Comparison of ENCODE assay signal across 17 cellular contexts in genomic region chr12:8658361-8658760, GRCh38. TPM values are rescaled to one million over a fixed set of nuclear protein-coding genes. Genes with fewer than 3 reads are reported as not detected.
DNase-seq lines count a peak whose midpoint lies in the region; ATAC-seq, FAIRE-seq and TF ChIP-seq lines count a peak whose summit lies in the region.
"Had no signal": no experiment of that assay in that cellular context is flagged by ENCODE, and none has a peak within 500 bp of the region (broad histone marks: within the 10 kb centered on the region; RNA-seq: fewer than 3 reads in every experiment).

No MANE protein-coding gene starts in this region.

- no peak overlapping the region for H3K4me2 ChIP-seq in mesenchymal stem cell (ENCODE audit: low read length, poor library complexity, severe bottlenecking)
- no peak overlapping the region for H3K4me2 ChIP-seq in HepG2 (ENCODE audit: low read depth, low read length)

- H3K79me2 ChIP-seq in HepG2 (ENCODE audit: insufficient read depth, low read length) = no peaks in the 10 kb centered on the region

- 56% methylated on average over 1 of the region's 1 CpG for WGBS in HUES64
- WGBS in mesenchymal stem cell = 0% methylated on average over 1 of the region's 1 CpG
- WGBS in HepG2 (ENCODE audit: low lambda C conversion rate) = 0% methylated on average over 1 of the region's 1 CpG

- H3K4me3 Mint-ChIP-seq in CD4-positive, alpha-beta T cell = no peak overlapping the region
- H3K4me3 Mint-ChIP-seq: activated T-cell treated with anti-CD3 and anti-CD28 coated beads, Interleukin-2, amount 50 U/mL, for 72 hours; immature natural killer cell; naive thymus-derived CD8-positive, alpha-beta T cell had no signal

- H3K36me3 Mint-ChIP-seq in CD4-positive, alpha-beta T cell (ENCODE audit: low read depth) = no peaks in the 10 kb centered on the region
- H3K36me3 Mint-ChIP-seq: immature natural killer cell; naive thymus-derived CD8-positive, alpha-beta T cell had no signal

- H3K4me3 ChIP-seq in HUES64 (ENCODE audit: low read length) (no peak overlapping the region), cardiac fibroblast (replicated peaks in 1 of 2; ENCODE audit: low read depth in 2 of 2, low read length in 2 of 2) (no peak overlapping the region), mesenchymal stem cell (ENCODE audit: insufficient read depth in 1 of 2, low read depth in 1 of 2, low read length in 2 of 2) (peak overlapping the region in 1 of 2 experiments; percentile 86), HepG2 (replicated peaks in 1 of 3; ENCODE audit: insufficient read depth in 1 of 3, low read depth in 2 of 3, low read length in 3 of 3) (no peak overlapping the region)
- H3K4me3 ChIP-seq: ascending aorta had no signal

- intact Hi-C loops in head of caudate nucleus (cut with DNase I) (no loop called here), HepG2 (cut with micrococcal nuclease; ENCODE audit: unreplicated experiment) (no loop called here)
- intact Hi-C loops in CD4-positive, alpha-beta T cell (cut with DNase I, micrococcal nuclease) = no loop called here

- H3K23ac ChIP-seq in mesenchymal stem cell (ENCODE audit: low read length in 2 of 2) = no peak overlapping the region

- in situ Hi-C loops in HepG2 (cut with HindIII; ENCODE audit: extremely low pct_ligation_motif_present, low pct_unique_long_range_greater_than_20kb) = no loop called here

- H2BK15ac ChIP-seq in mesenchymal stem cell (ENCODE audit: low read depth, poor library complexity, severe bottlenecking) = no peak overlapping the region

- H2AFZ ChIP-seq in mesenchymal stem cell (ENCODE audit: low read depth, low read length) (no peak overlapping the region), HepG2 (ENCODE audit: low read length) (no peak overlapping the region)

- H3K9me3 ChIP-seq in HUES64 (ENCODE audit: insufficient read depth, low read depth, low read length) (no peaks in the 10 kb centered on the region), mesenchymal stem cell (ENCODE audit: control insufficient read depth, low read length) (no peaks in the 10 kb centered on the region), HepG2 (ENCODE audit: low read length) (no peaks in the 10 kb centered on the region)
- no peaks in the 10 kb centered on the region for H3K9me3 ChIP-seq in CD4-positive, alpha-beta T cell (ENCODE audit: control insufficient read depth, low read length)
- H3K9me3 ChIP-seq: ascending aorta had no signal

- no peaks in the 10 kb centered on the region for H3K27me3 ChIP-seq in HUES64 (ENCODE audit: insufficient read depth, low read length)
- H3K27me3 ChIP-seq in mesenchymal stem cell (ENCODE audit: control insufficient read depth in 1 of 2, insufficient read depth in 1 of 2, low read length in 2 of 2) = peaks cover 0 to 6% of the 10 kb centered on the region in 2 experiments
- no peaks in the 10 kb centered on the region for H3K27me3 ChIP-seq in CD4-positive, alpha-beta T cell (ENCODE audit: control insufficient read depth, insufficient read depth, low read length)
- H3K27me3 ChIP-seq in HepG2 (ENCODE audit: control insufficient read depth in 1 of 2, insufficient read depth in 2 of 2, low read length in 2 of 2) = peaks cover 0 to 3% of the 10 kb centered on the region in 2 experiments; a peak in 2 of 5 replicates
- H3K27me3 ChIP-seq: ascending aorta had no signal

- no peak for TF ChIP-seq RAD21 in HepG2 (CRISPR knock-in tag; IDR thresholded peaks at IDR 0.05)

- no peak overlapping the region for H2BK120ac ChIP-seq in mesenchymal stem cell (ENCODE audit: low read depth, low read length)

- no peaks in the 10 kb centered on the region for H3K9me3 Mint-ChIP-seq in CD4-positive, alpha-beta T cell
- H3K9me3 Mint-ChIP-seq: activated T-cell treated with anti-CD3 and anti-CD28 coated beads, Interleukin-2, amount 50 U/mL, for 72 hours; immature natural killer cell; naive thymus-derived CD8-positive, alpha-beta T cell had no signal

- H3K27ac ChIP-seq in HUES64 (ENCODE audit: low read depth, low read length) = 0 out of 2 replicates have a peak overlapping the region, but pooled peaks have one; percentile 43
- peak overlapping the region; percentile 57 for H3K27ac ChIP-seq in mesenchymal stem cell (ENCODE audit: low read length, poor library complexity, severe bottlenecking)
- H3K27ac ChIP-seq in CD4-positive, alpha-beta T cell (ENCODE audit: low read depth, low read length) = no peak overlapping the region
- H3K27ac ChIP-seq in HepG2 (ENCODE audit: extremely low read length, insufficient read depth, low read length) = no peak overlapping the region
- H3K27ac ChIP-seq: ascending aorta had no signal

- no peak for TF ChIP-seq CTCF in cardiac fibroblast (IDR thresholded peaks at IDR 0.05; ENCODE audit: low read depth, low read length)
- TF ChIP-seq CTCF in CD4-positive, alpha-beta T cell (IDR thresholded peaks at IDR 0.05) = no peak
- TF ChIP-seq CTCF in HepG2 (CRISPR knock-in tag; IDR thresholded peaks at IDR 0.05) = no peak

- BruUV-seq in HepG2 (replicated peaks; lab: Mats Ljungman, UMichigan) = no TSS peak

- H2BK12ac ChIP-seq in mesenchymal stem cell (ENCODE audit: low read length in 2 of 2) = no peak overlapping the region

- CTCF ChIA-PET in CD4-positive, alpha-beta T cell (lab: Charles Lee) = interaction anchor here (0.6 kb wide), 1 partner anchor 9 kb away, joined by 3 read pairs; no protein-coding TSS in a partner anchor
- CTCF ChIA-PET in HepG2 (lab: Yijun Ruan, JAX; ENCODE audit: low intra/inter-chr PET ratio, low total read pairs) = no interaction called here

- no peaks in the 10 kb centered on the region for H3K79me1 ChIP-seq in mesenchymal stem cell (replicated peaks; ENCODE audit: low read length, poor library complexity, severe bottlenecking)

- no peak for ATAC-seq in CD4-positive, alpha-beta T cell (ENCODE audit: poor library complexity)
- ATAC-seq in HepG2 = no peak
- ATAC-seq: activated T-cell treated with anti-CD3 and anti-CD28 coated beads, Interleukin-2, amount 50 U/mL, for 72 hours; naive thymus-derived CD8-positive, alpha-beta T cell had no signal

- FAIRE-seq in HepG2 (lab: Jason Lieb, UNC) = no peak
- FAIRE-seq: endometrium had no signal

- H4K91ac ChIP-seq in mesenchymal stem cell (ENCODE audit: low read length) = no peak overlapping the region

- POLR2A ChIA-PET in CD4-positive, alpha-beta T cell (lab: Charles Lee) = no interaction called here
- POLR2A ChIA-PET in HepG2 (lab: Yijun Ruan, JAX) = no interaction called here

- H2BK5ac ChIP-seq in mesenchymal stem cell (ENCODE audit: low read depth, low read length, poor library complexity, severe bottlenecking) = no peak overlapping the region

- H3K9ac ChIP-seq in HUES64 (ENCODE audit: low read depth, low read length) = no peak overlapping the region
- peak overlapping the region; percentile 94 for H3K9ac ChIP-seq in mesenchymal stem cell (ENCODE audit: low read length)
- no peak overlapping the region for H3K9ac ChIP-seq in HepG2 (ENCODE audit: insufficient read depth, low read depth, low read length)

- DNase-seq in AG08396 (ENCODE audit: low spot score) (peak; percentile 48), cardiac fibroblast (ENCODE audit: low read depth in 2 of 2) (peak; percentile 63 to 71), mesenchymal stem cell (no peak), head of caudate nucleus (no peak), HepG2 (ENCODE audit: low spot score) (no peak), germinal center (ENCODE audit: low spot score) (no peak)
- DNase-seq in CD4-positive, alpha-beta T cell = no peak
- DNase-seq: activated T-cell treated with anti-CD3 and anti-CD28 coated beads, Interleukin-2, amount 50 U/mL, for 72 hours; AML-193; immature natural killer cell; MV-4-11; naive thymus-derived CD8-positive, alpha-beta T cell; SHP77 treated with DMSO at 0.1 percent for 48 hours had no signal

- TF ChIP-seq POLR2A in HepG2 (IDR thresholded peaks at IDR 0.05; ENCODE audit: insufficient read depth in 1 of 2, low read depth in 2 of 2, low read length in 2 of 2) = no peak

- no peak overlapping the region for H3K4ac ChIP-seq in mesenchymal stem cell (ENCODE audit: low read depth in 1 of 2, low read length in 2 of 2)

- H2AK5ac ChIP-seq in mesenchymal stem cell (ENCODE audit: low read length, severe bottlenecking) = no peak overlapping the region

- no peaks in the 10 kb centered on the region for H3K4me1 Mint-ChIP-seq in CD4-positive, alpha-beta T cell (ENCODE audit: low read depth)
- H3K4me1 Mint-ChIP-seq: immature natural killer cell; naive thymus-derived CD8-positive, alpha-beta T cell had no signal

- no peak for TF ChIP-seq EP300 in HepG2 (IDR thresholded peaks at IDR 0.05; ENCODE audit: low read depth in 2 of 2, low read length in 2 of 2)
- no peak for TF ChIP-seq EP300 in HepG2 (CRISPR knock-in tag; IDR thresholded peaks at IDR 0.05; ENCODE audit: borderline replicate concordance)

- no peak overlapping the region for H3K27ac Mint-ChIP-seq in CD4-positive, alpha-beta T cell
- H3K27ac Mint-ChIP-seq: activated T-cell treated with anti-CD3 and anti-CD28 coated beads, Interleukin-2, amount 50 U/mL, for 72 hours; immature natural killer cell; naive thymus-derived CD8-positive, alpha-beta T cell had no signal

- 0 out of 2 replicates have a peak, but pooled peaks cover 9% of the 10 kb centered on the region for H3K4me1 ChIP-seq in HUES64 (ENCODE audit: insufficient read depth, low read length)
- peaks cover 1% of the 10 kb centered on the region for H3K4me1 ChIP-seq in mesenchymal stem cell (ENCODE audit: control insufficient read depth, insufficient read depth, low read depth, low read length)
- H3K4me1 ChIP-seq in HepG2 (ENCODE audit: insufficient read depth, low read length) = no peaks in the 10 kb centered on the region
- H3K4me1 ChIP-seq: ascending aorta had no signal

- no peak overlapping the region for H3K18ac ChIP-seq in mesenchymal stem cell (ENCODE audit: low read depth in 1 of 2, low read length in 2 of 2)

- no peaks in the 10 kb centered on the region for H4K20me1 ChIP-seq in HepG2 (ENCODE audit: insufficient read depth, low read length)

- H3K36me3 ChIP-seq in HUES64 (ENCODE audit: insufficient read depth, low read length) = no peaks in the 10 kb centered on the region
- peaks cover 0 to 27% of the 10 kb centered on the region in 2 experiments for H3K36me3 ChIP-seq in mesenchymal stem cell (ENCODE audit: control insufficient read depth in 1 of 2, insufficient read depth in 2 of 2, low read depth in 1 of 2, low read length in 2 of 2)
- no peaks in the 10 kb centered on the region for H3K36me3 ChIP-seq in HepG2 (replicated peaks in 1 of 2; ENCODE audit: control insufficient read depth in 1 of 2, insufficient read depth in 2 of 2, low read length in 2 of 2)
- H3K36me3 ChIP-seq: ascending aorta had no signal

- H4K8ac ChIP-seq in mesenchymal stem cell (ENCODE audit: low read length) = no peak overlapping the region

- H3K14ac ChIP-seq in mesenchymal stem cell (ENCODE audit: low read length in 2 of 2) = no peak overlapping the region

- H3K27me3 Mint-ChIP-seq in CD4-positive, alpha-beta T cell = no peaks in the 10 kb centered on the region
- H3K27me3 Mint-ChIP-seq: naive thymus-derived CD8-positive, alpha-beta T cell had no signal

RNA-seq across cellular contexts. Expression of gene MFAP5, which starts 4.3 kb away (rescaled TPM):
- polyA plus RNA-seq in HUES64 (2013, experiment 1 of 2) = 0.85 TPM
- polyA plus RNA-seq in HUES64 (2013, experiment 2 of 2) = 1.1 TPM
- polyA plus RNA-seq in mesenchymal stem cell (2013, experiment 1 of 2) = 0.12 TPM
- polyA plus RNA-seq in mesenchymal stem cell (2013, experiment 2 of 2) = not detected
- total RNA-seq in CD4-positive, alpha-beta T cell = not detected
- not detected in 2 replicates for total RNA-seq in HepG2 (2016; rRNA removed; fragmentation: Illumina TruSeq; extraction: Trizol)
- not detected in 2 replicates for total RNA-seq in HepG2 (2016; cell fraction: cytosol; rRNA removed; fragmentation: Illumina TruSeq; extraction: Trizol; ENCODE audit: low read depth)
- total RNA-seq in HepG2 (2016; cell fraction: insoluble cytoplasmic fraction; rRNA removed; fragmentation: Illumina TruSeq; extraction: Trizol) = not detected in 2 replicates
- not detected in 2 replicates for total RNA-seq in HepG2 (2016; cell fraction: membrane; rRNA removed; fragmentation: Illumina TruSeq; extraction: Trizol)
- total RNA-seq in HepG2 (2016; cell fraction: nucleus; rRNA removed; fragmentation: Illumina TruSeq; extraction: Trizol) = not detected in 2 replicates
- polyA plus RNA-seq in HepG2 (2011; rRNA removed) = 0.07 TPM in 1 of 2 replicates, not detected in the other
- 0.15 and 0.23 TPM in 2 replicates for polyA plus RNA-seq in HepG2 (2011; cell fraction: cytosol; rRNA removed)
- polyA plus RNA-seq in HepG2 (2011; cell fraction: nucleus; rRNA removed) = not detected in 2 replicates
- not detected in 2 replicates for polyA plus RNA-seq in HepG2 (2012)
- polyA plus RNA-seq in HepG2 (2016; cell fraction: cytosol; fragmentation: Illumina TruSeq; extraction: Trizol; ENCODE audit: low read depth) = not detected in 2 replicates
- polyA plus RNA-seq in HepG2 (2016; cell fraction: insoluble cytoplasmic fraction; fragmentation: Illumina TruSeq; extraction: Trizol; ENCODE audit: low read depth) = not detected in 2 replicates
- polyA plus RNA-seq in HepG2 (2016; cell fraction: membrane; fragmentation: Illumina TruSeq; extraction: Trizol; ENCODE audit: low read depth) = not detected in 2 replicates
- not detected in 2 replicates for polyA plus RNA-seq in HepG2 (2016; cell fraction: nucleus; fragmentation: Illumina TruSeq; extraction: Trizol; ENCODE audit: insufficient read depth, low read depth)
- 442 TPM in 1 of 2 replicates, not detected in the other for polyA minus RNA-seq in HepG2 (2011; rRNA and poly(A)+ RNA removed; ENCODE audit: low replicate concordance)
- 0.62 TPM in 1 of 2 replicates, not detected in the other for polyA minus RNA-seq in HepG2 (2011; cell fraction: cytosol; rRNA and poly(A)+ RNA removed)
- polyA minus RNA-seq in HepG2 (2011; cell fraction: nucleus; rRNA and poly(A)+ RNA removed) = 0.52 and 1.2 TPM in 2 replicates
- total RNA-seq: activated T-cell treated with anti-CD3 and anti-CD28 coated beads, Interleukin-2, amount 50 U/mL, for 72 hours; naive thymus-derived CD8-positive, alpha-beta T cell had no signal
- polyA plus RNA-seq: immature natural killer cell; naive thymus-derived CD8-positive, alpha-beta T cell had no signal

RNA-seq across cellular contexts. Expression of gene RIMKLB, which starts 39.4 kb away (rescaled TPM):
- 45.0 TPM for polyA plus RNA-seq in HUES64 (2013, experiment 1 of 2)
- polyA plus RNA-seq in HUES64 (2013, experiment 2 of 2) = 47.2 TPM
- polyA plus RNA-seq in mesenchymal stem cell (2013, experiment 1 of 2) = 18.9 TPM
- polyA plus RNA-seq in mesenchymal stem cell (2013, experiment 2 of 2) = 18.6 TPM
- 10 to 100 TPM; 14.8 to 15.2 TPM for total RNA-seq in CD4-positive, alpha-beta T cell
- 0.21 and 0.33 TPM in 2 replicates for total RNA-seq in HepG2 (2016; rRNA removed; fragmentation: Illumina TruSeq; extraction: Trizol)
- total RNA-seq in HepG2 (2016; cell fraction: cytosol; rRNA removed; fragmentation: Illumina TruSeq; extraction: Trizol; ENCODE audit: low read depth) = not detected in 2 replicates
- 0.22 and 0.39 TPM in 2 replicates for total RNA-seq in HepG2 (2016; cell fraction: insoluble cytoplasmic fraction; rRNA removed; fragmentation: Illumina TruSeq; extraction: Trizol)
- total RNA-seq in HepG2 (2016; cell fraction: membrane; rRNA removed; fragmentation: Illumina TruSeq; extraction: Trizol) = 0.03 TPM in 1 of 2 replicates, not detected in the other
- 0.78 and 1.7 TPM in 2 replicates for total RNA-seq in HepG2 (2016; cell fraction: nucleus; rRNA removed; fragmentation: Illumina TruSeq; extraction: Trizol)
- polyA plus RNA-seq in HepG2 (2011; rRNA removed) = 0.35 and 0.40 TPM in 2 replicates
- polyA plus RNA-seq in HepG2 (2011; cell fraction: cytosol; rRNA removed) = 0.15 and 0.18 TPM in 2 replicates
- 0.96 and 2.2 TPM in 2 replicates for polyA plus RNA-seq in HepG2 (2011; cell fraction: nucleus; rRNA removed)
- polyA plus RNA-seq in HepG2 (2012) = 0.52 and 1.0 TPM in 2 replicates
- not detected in 2 replicates for polyA plus RNA-seq in HepG2 (2016; cell fraction: cytosol; fragmentation: Illumina TruSeq; extraction: Trizol; ENCODE audit: low read depth)
- polyA plus RNA-seq in HepG2 (2016; cell fraction: insoluble cytoplasmic fraction; fragmentation: Illumina TruSeq; extraction: Trizol; ENCODE audit: low read depth) = 0.30 TPM in 1 of 2 replicates, not detected in the other
- polyA plus RNA-seq in HepG2 (2016; cell fraction: membrane; fragmentation: Illumina TruSeq; extraction: Trizol; ENCODE audit: low read depth) = not detected in 2 replicates
- polyA plus RNA-seq in HepG2 (2016; cell fraction: nucleus; fragmentation: Illumina TruSeq; extraction: Trizol; ENCODE audit: insufficient read depth, low read depth) = 1.3 and 1.8 TPM in 2 replicates
- 0.06 and 372 TPM in 2 replicates for polyA minus RNA-seq in HepG2 (2011; rRNA and poly(A)+ RNA removed; ENCODE audit: low replicate concordance)
- 0.89 and 1.3 TPM in 2 replicates for polyA minus RNA-seq in HepG2 (2011; cell fraction: cytosol; rRNA and poly(A)+ RNA removed)
- 2.2 and 2.6 TPM in 2 replicates for polyA minus RNA-seq in HepG2 (2011; cell fraction: nucleus; rRNA and poly(A)+ RNA removed)

RNA-seq across cellular contexts. Expression of gene AICDA, which starts 45.7 kb away (rescaled TPM):
- 0.10 TPM for polyA plus RNA-seq in HUES64 (2013, experiment 1 of 2)
- polyA plus RNA-seq in HUES64 (2013, experiment 2 of 2) = not detected
- polyA plus RNA-seq in mesenchymal stem cell (2013, experiment 1 of 2) = not detected
- not detected for polyA plus RNA-seq in mesenchymal stem cell (2013, experiment 2 of 2)
- total RNA-seq in CD4-positive, alpha-beta T cell = not detected
- total RNA-seq in HepG2 (2016; rRNA removed; fragmentation: Illumina TruSeq; extraction: Trizol) = not detected in 2 replicates
- not detected in 2 replicates for total RNA-seq in HepG2 (2016; cell fraction: cytosol; rRNA removed; fragmentation: Illumina TruSeq; extraction: Trizol; ENCODE audit: low read depth)
- not detected in 2 replicates for total RNA-seq in HepG2 (2016; cell fraction: insoluble cytoplasmic fraction; rRNA removed; fragmentation: Illumina TruSeq; extraction: Trizol)
- total RNA-seq in HepG2 (2016; cell fraction: membrane; rRNA removed; fragmentation: Illumina TruSeq; extraction: Trizol) = not detected in 2 replicates
- not detected in 2 replicates for total RNA-seq in HepG2 (2016; cell fraction: nucleus; rRNA removed; fragmentation: Illumina TruSeq; extraction: Trizol)
- polyA plus RNA-seq in HepG2 (2011; rRNA removed) = not detected in 2 replicates
- polyA plus RNA-seq in HepG2 (2011; cell fraction: cytosol; rRNA removed) = not detected in 2 replicates
- not detected in 2 replicates for polyA plus RNA-seq in HepG2 (2011; cell fraction: nucleus; rRNA removed)
- polyA plus RNA-seq in HepG2 (2012) = not detected in 2 replicates
- not detected in 2 replicates for polyA plus RNA-seq in HepG2 (2016; cell fraction: cytosol; fragmentation: Illumina TruSeq; extraction: Trizol; ENCODE audit: low read depth)
- polyA plus RNA-seq in HepG2 (2016; cell fraction: insoluble cytoplasmic fraction; fragmentation: Illumina TruSeq; extraction: Trizol; ENCODE audit: low read depth) = not detected in 2 replicates
- polyA plus RNA-seq in HepG2 (2016; cell fraction: membrane; fragmentation: Illumina TruSeq; extraction: Trizol; ENCODE audit: low read depth) = not detected in 2 replicates
- polyA plus RNA-seq in HepG2 (2016; cell fraction: nucleus; fragmentation: Illumina TruSeq; extraction: Trizol; ENCODE audit: insufficient read depth, low read depth) = not detected in 2 replicates
- 0.30 TPM in 1 of 2 replicates, not detected in the other for polyA minus RNA-seq in HepG2 (2011; rRNA and poly(A)+ RNA removed; ENCODE audit: low replicate concordance)
- not detected in 2 replicates for polyA minus RNA-seq in HepG2 (2011; cell fraction: cytosol; rRNA and poly(A)+ RNA removed)
- polyA minus RNA-seq in HepG2 (2011; cell fraction: nucleus; rRNA and poly(A)+ RNA removed) = not detected in 2 replicates
- total RNA-seq: activated T-cell treated with anti-CD3 and anti-CD28 coated beads, Interleukin-2, amount 50 U/mL, for 72 hours; ascending aorta; naive thymus-derived CD8-positive, alpha-beta T cell; skeletal muscle tissue had no signal
- polyA plus RNA-seq: immature natural killer cell; naive thymus-derived CD8-positive, alpha-beta T cell had no signal

Comparison
In these comparisons a context has a peak if more than half of its experiments do, and no peak if none do; other contexts are left out.
1. DNase-seq: peak in AG08396 (single experiment) and cardiac fibroblast (2 of 2); none in mesenchymal stem cell (single experiment), head of caudate nucleus (0 of 42), CD4-positive, alpha-beta T cell (0 of 10), HepG2 (single experiment) and germinal center (single experiment).
2. H3K27ac ChIP-seq: peak in HUES64 (single experiment) and mesenchymal stem cell (single experiment); none in CD4-positive, alpha-beta T cell (single experiment) and HepG2 (single experiment).
3. RNA of gene RIMKLB, which starts 39.4 kb away (total RNA-seq): 14.8 to 15.2 TPM in CD4-positive, alpha-beta T cell; 0.03 to 1.7 TPM in HepG2; every median in the first group is over 4 times any median in the second.